ENCODE assay signal across 18 cellular contexts in the genomic region with DNA sequence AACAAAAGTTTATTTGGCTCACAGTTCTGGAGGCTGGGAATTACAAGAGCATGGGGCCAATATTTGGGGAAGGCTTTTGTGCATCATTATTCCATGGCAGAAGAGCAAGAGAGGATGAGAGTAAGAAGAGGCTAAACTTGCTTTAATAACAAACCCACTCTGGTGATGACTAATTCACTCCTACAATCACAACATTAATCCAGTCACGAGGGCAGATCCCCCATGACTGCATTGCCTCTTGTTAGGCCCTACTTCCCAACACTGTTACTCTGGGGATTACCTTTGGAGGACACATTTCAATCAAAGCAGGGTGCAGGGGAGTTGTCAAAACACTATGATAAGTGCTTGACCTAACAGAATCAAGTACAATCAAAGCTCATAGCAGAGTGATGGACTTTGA.
DNase-seq lines count a peak whose midpoint lies in the region; ATAC-seq and TF ChIP-seq lines count a peak whose summit lies in the region.
"Had no signal": no experiment of that assay in that cellular context is flagged by ENCODE, and none has a peak within 500 bp of the region (broad histone marks: within the 10 kb centered on the region; RNA-seq: fewer than 3 reads in every experiment).

No MANE protein-coding gene starts in this region.

- H3K36me3 Mint-ChIP-seq in chondrocyte (ENCODE audit: low read depth), result no peaks in the 10 kb centered on the region

- ATAC-seq in IMR-90 (ENCODE audit: low read depth) (peak; percentile 63; the same call in 1 of the 2 replicates), GM19463 (IDR thresholded peaks at IDR 0.05; ENCODE audit: unreplicated experiment) (no peak)
- ATAC-seq: left colon had no signal

- no peak for TF ChIP-seq POLR2A in IMR-90 (IDR thresholded peaks at IDR 0.05; ENCODE audit: low read depth, low read length)

- H4K20me1 ChIP-seq in IMR-90 (ENCODE audit: insufficient read depth, low read length), result no peaks in the 10 kb centered on the region

- no peak overlapping the region for H2AK5ac ChIP-seq in IMR-90 (ENCODE audit: low read depth, low read length)

- H3K36me3 ChIP-seq in IMR-90 (ENCODE audit: control insufficient read depth, insufficient read depth, low read length) (no peaks in the 10 kb centered on the region), H7 (replicated peaks; ENCODE audit: control insufficient read depth, insufficient read depth, low read length) (no peaks in the 10 kb centered on the region)

- H3K14ac ChIP-seq in IMR-90 (replicated peaks; ENCODE audit: low read depth, low read length), result no peak overlapping the region

- intact Hi-C loops in IMR-90 (cut with micrococcal nuclease), result no loop called here

- H3K56ac ChIP-seq in IMR-90 (ENCODE audit: extremely low read depth, insufficient read depth, low read length), result no peak overlapping the region

- TF ChIP-seq CTCF in IMR-90 (conservative IDR thresholded peaks at IDR 0.05; ENCODE audit: low read depth, low read length) (no peak), chondrocyte (IDR thresholded peaks at IDR 0.05) (no peak)

- H2BK20ac ChIP-seq in IMR-90 (ENCODE audit: low read depth, low read length), result no peak overlapping the region

- no peak overlapping the region for H3K4me2 ChIP-seq in IMR-90 (ENCODE audit: low read depth, low read length)
- H3K4me2 ChIP-seq: KMS-11 had no signal

- H3K27ac Mint-ChIP-seq in chondrocyte (ENCODE audit: unreplicated experiment), result peak overlapping the region; percentile 72
- H3K27ac Mint-ChIP-seq: activated CD4-positive, alpha-beta T cell treated with anti-CD3 and anti-CD28 coated beads, Interleukin-2, amount 10 ng/mL, durations not matched to agents 7 days and 5 days; progenitor cell of endocrine pancreas had no signal

- no peak overlapping the region for H4K8ac ChIP-seq in IMR-90 (ENCODE audit: low read depth in 2 of 2, low read length in 2 of 2)

- DNase-seq in COLO829 (ENCODE audit: low spot score) (peak; percentile 48), IMR-90 (peak; percentile 70), chondrocyte (ENCODE audit: low spot score) (no peak), lung microvascular endothelial cell (ENCODE audit: low read depth in 2 of 2) (peak; percentile 26 to 31), NCI-H2227 treated with DMSO at 0.1 percent for 48 hours (lab: John Stamatoyannopoulos, UW) (no peak), H7 (no peak), mesenteric fat pad (ENCODE audit: low spot score) (no peak)
- DNase-seq: activated CD4-positive, alpha-beta T cell treated with anti-CD3 and anti-CD28 coated beads, Interleukin-2, amount 10 ng/mL, durations not matched to agents 7 days and 5 days; activated T-cell treated with anti-CD3 and anti-CD28 coated beads, Interleukin-2, amount 50 U/mL, for 1 hour; erythroblast; hippocampal formation; left colon; T1000 had no signal

- no TSS peak for BruUV-seq in IMR-90 (replicated peaks; lab: Mats Ljungman, UMichigan)

- no peak overlapping the region for H2BK5ac ChIP-seq in IMR-90 (ENCODE audit: low read depth, low read length, poor library complexity, severe bottlenecking)

- POLR2A ChIA-PET in IMR-90 (lab: Charles Lee; ENCODE audit: unreplicated experiment), result no interaction called here

- CTCF ChIA-PET in IMR-90 (lab: Yijun Ruan, JAX), result interaction anchor here (1.5 kb wide), 1 partner anchor 14 kb away, joined by 6 read pairs; no protein-coding TSS in a partner anchor

- no peak overlapping the region for H3K18ac ChIP-seq in IMR-90 (ENCODE audit: low read depth, low read length)

- H4K5ac ChIP-seq in IMR-90 (ENCODE audit: low read depth, low read length), result no peak overlapping the region

- H3K9me3 Mint-ChIP-seq in chondrocyte (ENCODE audit: low read depth), result no peaks in the 10 kb centered on the region
- H3K9me3 Mint-ChIP-seq: activated CD4-positive, alpha-beta T cell treated with anti-CD3 and anti-CD28 coated beads, Interleukin-2, amount 10 ng/mL, durations not matched to agents 7 days and 5 days had no signal

- no CpG with 5 or more reads among the region's 1 CpG for WGBS in IMR-90 (ENCODE audit: extremely low coverage in 2 of 2, insufficient read length in 1 of 2), 2 experiments

- no peak overlapping the region for H2AK9ac ChIP-seq in IMR-90 (replicated peaks; ENCODE audit: low read depth, low read length, poor library complexity)

- H3K4me3 ChIP-seq in IMR-90 (ENCODE audit: insufficient read depth, low read depth, low read length) (no peak overlapping the region), H7 (ENCODE audit: insufficient read depth, low read depth, low read length) (no peak overlapping the region)
- H3K4me3 ChIP-seq: coronary artery had no signal

- H3K23ac ChIP-seq in IMR-90 (ENCODE audit: low read depth, low read length), result no peak overlapping the region

- no peaks in the 10 kb centered on the region for H3K9me3 ChIP-seq in IMR-90 (ENCODE audit: control insufficient read depth, insufficient read depth, low read length)

- no peaks in the 10 kb centered on the region for H3K27me3 Mint-ChIP-seq in chondrocyte (ENCODE audit: low read depth)
- H3K27me3 Mint-ChIP-seq: activated CD4-positive, alpha-beta T cell treated with anti-CD3 and anti-CD28 coated beads, Interleukin-2, amount 10 ng/mL, durations not matched to agents 7 days and 5 days; progenitor cell of endocrine pancreas had no signal

- no peak overlapping the region for H3K27ac ChIP-seq in IMR-90 (ENCODE audit: insufficient read depth, low read length)
- H3K27ac ChIP-seq: coronary artery, HL-60, KMS-11 had no signal

- no peak overlapping the region for H2BK120ac ChIP-seq in IMR-90 (ENCODE audit: low read depth, low read length)

- H2AFZ ChIP-seq in IMR-90 (replicated peaks; ENCODE audit: low read length, poor library complexity), result no peak overlapping the region

- no peak overlapping the region for H3K4me3 Mint-ChIP-seq in chondrocyte (ENCODE audit: unreplicated experiment)
- H3K4me3 Mint-ChIP-seq: activated CD4-positive, alpha-beta T cell treated with anti-CD3 and anti-CD28 coated beads, Interleukin-2, amount 10 ng/mL, durations not matched to agents 7 days and 5 days had no signal

- H3K9ac ChIP-seq in IMR-90 (ENCODE audit: low read depth, low read length), result no peak overlapping the region
- H3K9ac ChIP-seq: KMS-11 had no signal

- H3K9me1 ChIP-seq in IMR-90 (ENCODE audit: insufficient read depth, low read length), result no peaks in the 10 kb centered on the region; the same call in 1 of the 2 replicates

- H3K4ac ChIP-seq in IMR-90 (ENCODE audit: low read depth, low read length), result no peak overlapping the region

- dilution Hi-C loops in IMR-90 (cut with HindIII; ENCODE audit: low sequenced_read_pairs, unreplicated experiment), result no loop called here

- no peak overlapping the region for H2BK15ac ChIP-seq in IMR-90 (ENCODE audit: low read depth, low read length)

- in situ Hi-C loops in IMR-90 (cut with MboI; ENCODE audit: low sequenced_read_pairs), result no loop called here

- no peak for TF ChIP-seq RAD21 in IMR-90 (IDR thresholded peaks at IDR 0.05; ENCODE audit: low read length)

- H3K27me3 ChIP-seq in IMR-90 (ENCODE audit: control insufficient read depth, insufficient read depth, low read length), result no peaks in the 10 kb centered on the region
- H3K27me3 ChIP-seq in H7 (ENCODE audit: control insufficient read depth, insufficient read depth, low read length), result no peaks in the 10 kb centered on the region

- no peaks in the 10 kb centered on the region; the same call in 1 of the 2 replicates for H3K4me1 ChIP-seq in IMR-90 (ENCODE audit: control insufficient read depth, insufficient read depth, low read length)

- no peak overlapping the region for H4K91ac ChIP-seq in IMR-90 (ENCODE audit: insufficient read depth, low read depth, low read length)

- H3K4me1 Mint-ChIP-seq in chondrocyte (ENCODE audit: low read depth), result peaks cover 20% of the 10 kb centered on the region
- H3K4me1 Mint-ChIP-seq: activated CD4-positive, alpha-beta T cell treated with anti-CD3 and anti-CD28 coated beads, Interleukin-2, amount 10 ng/mL, durations not matched to agents 7 days and 5 days had no signal

- peaks cover 8 to 11% of the 10 kb centered on the region in 2 experiments; a peak in 2 of 4 replicates for H3K79me1 ChIP-seq in IMR-90 (ENCODE audit: low read depth in 1 of 2, low read length in 2 of 2)

TF ChIP-seq in IMR-90, 13 proteins besides CTCF, POLR2A, EP300 and RAD21:
- no peak for TF ChIP-seq MXI1 (IDR thresholded peaks at IDR 0.05; ENCODE audit: borderline replicate concordance, low read depth, low read length)
- peak; percentile 64 for TF ChIP-seq BHLHE40 (IDR thresholded peaks at IDR 0.05; ENCODE audit: low read depth, low read length)
- no peak for TF ChIP-seq MAZ (IDR thresholded peaks at IDR 0.05; ENCODE audit: borderline replicate concordance, low read depth, low read length)
- TF ChIP-seq, protein P1, sequence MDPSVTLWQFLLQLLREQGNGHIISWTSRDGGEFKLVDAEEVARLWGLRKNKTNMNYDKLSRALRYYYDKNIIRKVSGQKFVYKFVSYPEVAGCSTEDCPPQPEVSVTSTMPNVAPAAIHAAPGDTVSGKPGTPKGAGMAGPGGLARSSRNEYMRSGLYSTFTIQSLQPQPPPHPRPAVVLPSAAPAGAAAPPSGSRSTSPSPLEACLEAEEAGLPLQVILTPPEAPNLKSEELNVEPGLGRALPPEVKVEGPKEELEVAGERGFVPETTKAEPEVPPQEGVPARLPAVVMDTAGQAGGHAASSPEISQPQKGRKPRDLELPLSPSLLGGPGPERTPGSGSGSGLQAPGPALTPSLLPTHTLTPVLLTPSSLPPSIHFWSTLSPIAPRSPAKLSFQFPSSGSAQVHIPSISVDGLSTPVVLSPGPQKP (IDR thresholded peaks at IDR 0.05; ENCODE audit: borderline replicate concordance, low read depth, low read length), result no peak
- 0 out of 2 replicates have a peak, but pooled peaks have one; percentile 14 for TF ChIP-seq FOS (IDR thresholded peaks at IDR 0.05; ENCODE audit: low read depth, low read length)
- peak; percentile 79 for TF ChIP-seq USF2 (IDR thresholded peaks at IDR 0.05; ENCODE audit: low read depth, low read length)
- no peak for TF ChIP-seq CEBPB (IDR thresholded peaks at IDR 0.05; ENCODE audit: low read depth, low read length)

Comparison
In these comparisons a context has a peak if more than half of its experiments do, and no peak if none do; other contexts are left out.
1. DNase-seq: peak in COLO829 (single experiment), IMR-90 (single experiment) and lung microvascular endothelial cell (2 of 2); none in chondrocyte (single experiment), NCI-H2227 treated with DMSO at 0.1 percent for 48 hours (single experiment), H7 (single experiment) and mesenteric fat pad (single experiment).